ENCODE assay signal across 20 cellular contexts in genomic region chr7:142181966-142182365, GRCh38.
A peak's percentile ranks its signal among the peaks of the same experiment; 100 is the strongest.
DNase-seq lines count a peak whose midpoint lies in the region; ATAC-seq, FAIRE-seq and TF ChIP-seq lines count a peak whose summit lies in the region.
"Had no signal": no experiment of that assay in that cellular context is flagged by ENCODE, and none has a peak within 500 bp of the region (broad histone marks: within the 10 kb centered on the region; RNA-seq: fewer than 3 reads in every experiment).

No MANE protein-coding gene starts in this region.

- no peak overlapping the region for H4K5ac ChIP-seq in H1 (ENCODE audit: insufficient read length, low read depth, low read length)

- no peak overlapping the region for H3K14ac ChIP-seq in H1 (ENCODE audit: insufficient read length)

- intact Hi-C loops in right cardiac atrium (cut with DNase I), result loop anchor here in 2 of 4 donors (10.0 kb wide), 1 partner anchor 207 kb away; the partner anchor contains the start of gene TAS2R38 (in 2 of the 2)

- H2AFZ ChIP-seq in H1 (ENCODE audit: low read length), result peak overlapping the region; percentile 56; the same call in 1 of the 2 replicates
- no peak overlapping the region for H2AFZ ChIP-seq in neural progenitor cell (replicated peaks)

- no peaks in the 10 kb centered on the region for H3K4me1 Mint-ChIP-seq in neural progenitor cell
- H3K4me1 Mint-ChIP-seq: CD4-positive, alpha-beta memory T cell; GM23338 had no signal

- no peaks in the 10 kb centered on the region for H3K27me3 Mint-ChIP-seq in neural progenitor cell (ENCODE audit: insufficient read depth, low read depth)

- no peak overlapping the region for H2BK20ac ChIP-seq in H1 (ENCODE audit: low read length)

- H4K20me1 ChIP-seq in H1 (replicated peaks in 1 of 2; ENCODE audit: control insufficient read depth in 1 of 2, insufficient read depth in 2 of 2, low read length in 2 of 2) (no peaks in the 10 kb centered on the region), neural progenitor cell (ENCODE audit: low read depth) (no peaks in the 10 kb centered on the region)
- H4K20me1 ChIP-seq: BLaER1 had no signal

- H2AK5ac ChIP-seq in H1 (ENCODE audit: low read depth, low read length), result no peak overlapping the region

- H3K4me3 ChIP-seq in H1 (ENCODE audit: extremely low read depth in 1 of 4, insufficient read depth in 2 of 4, low read depth in 3 of 4, low read length in 4 of 4), result no peak overlapping the region
- no peak overlapping the region for H3K4me3 ChIP-seq in neural progenitor cell
- H3K4me3 ChIP-seq in right cardiac atrium (ENCODE audit: low read length), result no peak overlapping the region
- H3K4me3 ChIP-seq: BLaER1, GM23338, K562 had no signal

- POLR2A ChIA-PET in H1 (lab: Charles Lee; ENCODE audit: partially characterized antibody), result no interaction called here

- no peaks in the 10 kb centered on the region for H3K79me2 ChIP-seq in H1 (ENCODE audit: control insufficient read depth in 1 of 2, insufficient read depth in 2 of 2, low read length in 2 of 2)
- no peaks in the 10 kb centered on the region for H3K79me2 ChIP-seq in neural progenitor cell (ENCODE audit: low read depth)

- H3K9me3 Mint-ChIP-seq in neural progenitor cell, result no peaks in the 10 kb centered on the region
- H3K9me3 Mint-ChIP-seq: CD4-positive, alpha-beta memory T cell; GM23338 had no signal

- no peak overlapping the region for H3K23ac ChIP-seq in H1 (ENCODE audit: insufficient read length)

- no peak overlapping the region for H2BK15ac ChIP-seq in H1 (ENCODE audit: low read length)

- H3K23me2 ChIP-seq in H1 (ENCODE audit: low read depth, low read length), result no peaks in the 10 kb centered on the region

- H3K36me3 ChIP-seq in H1 (ENCODE audit: control insufficient read depth in 2 of 4, insufficient read depth in 4 of 4, low read length in 3 of 4), result no peaks in the 10 kb centered on the region
- H3K36me3 ChIP-seq in neural progenitor cell, result no peaks in the 10 kb centered on the region
- H3K36me3 ChIP-seq: BLaER1 had no signal

- no peak overlapping the region for H3K4ac ChIP-seq in H1 (replicated peaks; ENCODE audit: insufficient read length, low read depth, low read length)

- 90% methylated on average over 1 of the region's 1 CpG; no CpG with 5 or more reads in 1 of the 2 experiments for WGBS in H1 (ENCODE audit: extremely low coverage in 1 of 2, insufficient coverage in 1 of 2, insufficient read length in 1 of 2, insufficient replicate concordance in 2 of 2, low coverage in 1 of 2, low lambda C conversion rate in 2 of 2, missing lambda C conversion rate in 1 of 2), 2 experiments
- 78% methylated on average over 1 of the region's 1 CpG for whole genome bisulfite sequencing in right cardiac atrium

- TF ChIP-seq CTCF in H1 (IDR thresholded peaks at IDR 0.05; ENCODE audit: control extremely low read depth in 1 of 3, insufficient read depth in 1 of 3, low read depth in 1 of 3, low read length in 3 of 3), result no peak
- no peak for TF ChIP-seq CTCF in neural progenitor cell (IDR thresholded peaks at IDR 0.05)

- H3K4me1 ChIP-seq in H1 (replicated peaks in 1 of 4; ENCODE audit: control insufficient read depth in 3 of 4, insufficient read depth in 4 of 4, low read length in 3 of 4), result no peaks in the 10 kb centered on the region; a peak in 1 of 7 replicates
- H3K4me1 ChIP-seq in neural progenitor cell, result peaks cover 3% of the 10 kb centered on the region
- H3K4me1 ChIP-seq in right cardiac atrium (ENCODE audit: control insufficient read depth, insufficient read depth, low read length), result no peaks in the 10 kb centered on the region
- H3K4me1 ChIP-seq: BLaER1 had no signal

- H3K79me1 ChIP-seq in H1 (ENCODE audit: low read depth, low read length), result no peaks in the 10 kb centered on the region

- no peak for TF ChIP-seq RAD21 in H1 (IDR thresholded peaks at IDR 0.05 in 1 of 2, conservative IDR thresholded peaks at IDR 0.05 in 1 of 2; ENCODE audit: low read depth in 2 of 2, low read length in 2 of 2)

- H2BK120ac ChIP-seq in H1 (replicated peaks; ENCODE audit: low read depth, low read length), result no peak overlapping the region

- no peak overlapping the region for H3K4me2 ChIP-seq in H1 (ENCODE audit: insufficient read depth in 1 of 2, low read depth in 2 of 2, low read length in 2 of 2)
- no peak overlapping the region for H3K4me2 ChIP-seq in neural progenitor cell
- H3K4me2 ChIP-seq: BLaER1, GM23338 had no signal

- ATAC-seq in HG02610 (IDR thresholded peaks at IDR 0.05; ENCODE audit: unreplicated experiment), result no peak
- ATAC-seq in right cardiac atrium, result no peak
- ATAC-seq: K562 had no signal

- H3K56ac ChIP-seq in H1 (replicated peaks; ENCODE audit: insufficient read length, low read depth, low read length), result no peak overlapping the region

- FAIRE-seq in H1 (lab: Jason Lieb, UNC) (no peak), GM19239 (lab: Jason Lieb, UNC) (no peak)
- FAIRE-seq: HTR-8/SVneo, K562 had no signal

- peak; percentile 20 for DNase-seq in ELF-1 (ENCODE audit: low read depth, low spot score)
- DNase-seq in NCI-H82 (lab: John Stamatoyannopoulos, UW), result peak; percentile 61
- no peak for DNase-seq in H1 (ENCODE audit: low read depth in 1 of 2, low spot score in 2 of 2)
- DNase-seq in neural progenitor cell (ENCODE audit: low spot score), result peak; percentile 33
- DNase-seq in right cardiac atrium, result no peak
- no peak for DNase-seq in HCEC 1CT
- DNase-seq in GM19239 (ENCODE audit: insufficient read length, low spot score), result no peak
- DNase-seq: 8988T; CD4-positive, alpha-beta memory T cell; DMS153; DMS79; GF-D8; H7; IMR-90 had no signal

- no peak overlapping the region for H3K9ac ChIP-seq in H1 (replicated peaks in 1 of 4; ENCODE audit: extremely low read depth in 1 of 4, low read depth in 3 of 4, low read length in 3 of 4)
- no peak overlapping the region for H3K9ac ChIP-seq in neural progenitor cell
- H3K9ac ChIP-seq: BLaER1 had no signal

- H3K36me3 Mint-ChIP-seq in neural progenitor cell, result no peaks in the 10 kb centered on the region
- H3K36me3 Mint-ChIP-seq: CD14-positive monocyte; CD4-positive, alpha-beta memory T cell had no signal

- TF ChIP-seq POLR2A in H1 (IDR thresholded peaks at IDR 0.05; ENCODE audit: control extremely low read depth in 1 of 2, low read depth in 2 of 2, low read length in 2 of 2), result no peak

- no peak overlapping the region for H3K4me3 Mint-ChIP-seq in neural progenitor cell
- H3K4me3 Mint-ChIP-seq: CD14-positive monocyte; CD4-positive, alpha-beta memory T cell; GM23338 had no signal

- H3K27me3 ChIP-seq in H1 (replicated peaks in 1 of 4; ENCODE audit: control insufficient read depth in 3 of 4, extremely low read depth in 1 of 4, insufficient read depth in 3 of 4, low read length in 3 of 4) (no peaks in the 10 kb centered on the region), neural progenitor cell (no peaks in the 10 kb centered on the region), right cardiac atrium (ENCODE audit: control insufficient read depth, insufficient read depth) (no peaks in the 10 kb centered on the region)
- H3K27me3 ChIP-seq: BLaER1 had no signal

- no peak overlapping the region for H3K18ac ChIP-seq in H1 (ENCODE audit: extremely low read depth, low read length)

- no peak overlapping the region for H2BK5ac ChIP-seq in H1 (ENCODE audit: low read depth, low read length)

- H3K27ac ChIP-seq in H1 (ENCODE audit: low read depth, low read length) (no peak overlapping the region), neural progenitor cell (no peak overlapping the region), right cardiac atrium (ENCODE audit: low read length) (no peak overlapping the region)
- H3K27ac ChIP-seq: BLaER1 had no signal

- CTCF ChIA-PET in H1 (lab: Charles Lee; ENCODE audit: partially characterized antibody), result interaction anchor here (0.9 to 3.7 kb wide), 8 partner anchors 11 to 206 kb away, joined by 3 to 25 read pairs (median 4); no protein-coding TSS in a partner anchor

- H3K9me3 ChIP-seq in H1 (ENCODE audit: insufficient read depth in 2 of 2, low read depth in 1 of 2, low read length in 1 of 2) (no peaks in the 10 kb centered on the region), neural progenitor cell (ENCODE audit: low read depth) (no peaks in the 10 kb centered on the region), right cardiac atrium (ENCODE audit: control insufficient read depth, low read length) (no peaks in the 10 kb centered on the region)
- H3K9me3 ChIP-seq: BLaER1 had no signal

- no peak overlapping the region for H4K91ac ChIP-seq in H1 (replicated peaks; ENCODE audit: insufficient read length, low read length)

- no peaks in the 10 kb centered on the region for H3F3A ChIP-seq in neural progenitor cell (ENCODE audit: low read depth)

- H3K27ac Mint-ChIP-seq in neural progenitor cell, result no peak overlapping the region
- H3K27ac Mint-ChIP-seq: CD4-positive, alpha-beta memory T cell had no signal

- peak in 1 of 2 experiments; percentile 49; a peak in 1 of 3 replicates for TF ChIP-seq EP300 in H1 (IDR thresholded peaks at IDR 0.05; ENCODE audit: borderline replicate concordance in 1 of 2, low read depth in 2 of 2, low read length in 2 of 2)

- H4K8ac ChIP-seq in H1 (ENCODE audit: extremely low read depth, insufficient read depth, low read length), result no peak overlapping the region

- no peak overlapping the region for H2BK12ac ChIP-seq in H1 (ENCODE audit: low read depth, low read length)

TF ChIP-seq in H1, 55 proteins besides CTCF, POLR2A, EP300 and RAD21 (continues in another document):
- no peak for TF ChIP-seq ATF2 (IDR thresholded peaks at IDR 0.05; ENCODE audit: low read length)
- TF ChIP-seq GTF2F1 (IDR thresholded peaks at IDR 0.05; ENCODE audit: borderline replicate concordance, low read depth, low read length), result no peak
- no peak for TF ChIP-seq TEAD4 (IDR thresholded peaks at IDR 0.05; ENCODE audit: low read depth, low read length)
- no peak for TF ChIP-seq GABPA (IDR thresholded peaks at IDR 0.05; ENCODE audit: borderline replicate concordance, insufficient read depth, low read length)
- no peak for TF ChIP-seq NRF1 (IDR thresholded peaks at IDR 0.05; ENCODE audit: low read depth, low read length)
- TF ChIP-seq SRF (IDR thresholded peaks at IDR 0.05; ENCODE audit: low read depth, low read length), result no peak
- TF ChIP-seq KDM5A (IDR thresholded peaks at IDR 0.05; ENCODE audit: low read length), result no peak
- TF ChIP-seq SIRT6 (IDR thresholded peaks at IDR 0.05; ENCODE audit: low read length), result no peak
- no peak for TF ChIP-seq TAF1 (IDR thresholded peaks at IDR 0.05; ENCODE audit: low read depth, low read length)
- no peak for TF ChIP-seq SIX5 (IDR thresholded peaks at IDR 0.05; ENCODE audit: low read depth, low read length)

Comparison
In these comparisons a context has a peak if more than half of its experiments do, and no peak if none do; other contexts are left out.
1. DNase-seq: peak in ELF-1 (single experiment), NCI-H82 (single experiment) and neural progenitor cell (single experiment); none in H1 (0 of 2), right cardiac atrium (0 of 3), HCEC 1CT (single experiment) and GM19239 (single experiment).